In genomic region chr11:34651551-34651950, GRCh38 we compare ENCODE assay signal across 1 cellular context.
TF ChIP-seq lines count a peak whose summit lies in the region.

No MANE protein-coding gene starts in this region.

TF ChIP-seq in HepG2, 621 proteins besides CTCF, POLR2A, EP300 and RAD21 (continued from another document):
- no peak for TF ChIP-seq SIN3A (IDR thresholded peaks at IDR 0.05; ENCODE audit: borderline replicate concordance, low read depth, low read length)
- TF ChIP-seq POGK (CRISPR knock-in tag; conservative IDR thresholded peaks at IDR 0.05): no peak
